In genomic region chr10:52771534-52772455, GRCh38 we compare ENCODE assay signal across 1 cellular context.
TF ChIP-seq lines count a peak whose summit lies in the region.

No MANE protein-coding gene starts in this region.

TF ChIP-seq in HepG2, 621 proteins besides CTCF, POLR2A, EP300 and RAD21 (continued from another document and continues in another):
- TF ChIP-seq MEIS1 (CRISPR knock-in tag; IDR thresholded peaks at IDR 0.05; ENCODE audit: borderline replicate concordance) = no peak
- 0 out of 2 replicates have a peak, but pooled peaks have one; percentile 40 for TF ChIP-seq ZNF614 (CRISPR knock-in tag; IDR thresholded peaks at IDR 0.05; ENCODE audit: borderline replicate concordance)
- no peak for TF ChIP-seq CENPX (CRISPR knock-in tag; IDR thresholded peaks at IDR 0.05)
- TF ChIP-seq DZIP1 (CRISPR knock-in tag; IDR thresholded peaks at IDR 0.05) = no peak
- peak; percentile 67 for TF ChIP-seq ELF3 (CRISPR knock-in tag; IDR thresholded peaks at IDR 0.05)
- TF ChIP-seq IKZF1 (IDR thresholded peaks at IDR 0.05) = no peak
- TF ChIP-seq KDM6A (CRISPR knock-in tag; IDR thresholded peaks at IDR 0.05; ENCODE audit: low read depth) = peak; percentile 56
- TF ChIP-seq ZBTB26 (CRISPR knock-in tag; IDR thresholded peaks at IDR 0.05; ENCODE audit: borderline replicate concordance) = peak; percentile 85; the same call in 1 of the 2 replicates
- peak; percentile 61 for TF ChIP-seq ARNTL (CRISPR knock-in tag; IDR thresholded peaks at IDR 0.05)
- no peak for TF ChIP-seq ZKSCAN1 (IDR thresholded peaks at IDR 0.05; ENCODE audit: low read length)
- TF ChIP-seq CEBPG (CRISPR knock-in tag; IDR thresholded peaks at IDR 0.05) = peak; percentile 37; the same call in 1 of the 2 replicates
- 0 out of 2 replicates have a peak, but pooled peaks have one; percentile 58 for TF ChIP-seq ZFP1 (CRISPR knock-in tag; IDR thresholded peaks at IDR 0.05)
- TF ChIP-seq CREB1 (IDR thresholded peaks at IDR 0.05) = peak; percentile 34; the same call in 1 of the 2 replicates
- peak; percentile 52; the same call in 1 of the 2 replicates for TF ChIP-seq CREB1 (CRISPR knock-in tag; IDR thresholded peaks at IDR 0.05)
- TF ChIP-seq ZEB1 (IDR thresholded peaks at IDR 0.05; ENCODE audit: insufficient replicate concordance, low read depth) = peak; percentile 50
- no peak for TF ChIP-seq IRF1 (CRISPR knock-in tag; IDR thresholded peaks at IDR 0.05; ENCODE audit: low read depth)
- TF ChIP-seq MBNL3 (CRISPR knock-in tag; conservative IDR thresholded peaks at IDR 0.05) = no peak
- peak; percentile 96 for TF ChIP-seq NR2F6 (IDR thresholded peaks at IDR 0.05)
- peak; percentile 92 for TF ChIP-seq NR2F6 (CRISPR knock-in tag; IDR thresholded peaks at IDR 0.05)
- peak; percentile 23; the same call in 1 of the 3 replicates for TF ChIP-seq MXI1 (IDR thresholded peaks at IDR 0.05; ENCODE audit: borderline replicate concordance, low read depth, low read length)
- 0 out of 2 replicates have a peak, but pooled peaks have one; percentile 44 for TF ChIP-seq ZHX1 (CRISPR knock-in tag; IDR thresholded peaks at IDR 0.05; ENCODE audit: low read depth)
- TF ChIP-seq ZNF331 (CRISPR knock-in tag; IDR thresholded peaks at IDR 0.05) = 0 out of 2 replicates have a peak, but pooled peaks have one; percentile 72
- no peak for TF ChIP-seq IRF9 (CRISPR knock-in tag; IDR thresholded peaks at IDR 0.05; ENCODE audit: borderline replicate concordance)
- no peak for TF ChIP-seq ZNF510 (CRISPR knock-in tag; IDR thresholded peaks at IDR 0.05; ENCODE audit: low read depth)
- no peak for TF ChIP-seq HNRNPLL (IDR thresholded peaks at IDR 0.05; ENCODE audit: low read depth, low read length, poor library complexity, severe bottlenecking)
- peak; percentile 89 for TF ChIP-seq ARID5B (CRISPR knock-in tag; IDR thresholded peaks at IDR 0.05)
- TF ChIP-seq ZNF646 (CRISPR knock-in tag; IDR thresholded peaks at IDR 0.05) = 0 out of 2 replicates have a peak, but pooled peaks have one; percentile 37
- TF ChIP-seq ZSCAN31 (CRISPR knock-in tag; IDR thresholded peaks at IDR 0.05; ENCODE audit: low read depth) = no peak
- 0 out of 2 replicates have a peak, but pooled peaks have one; percentile 39 for TF ChIP-seq AFF4 (CRISPR knock-in tag; IDR thresholded peaks at IDR 0.05)
- TF ChIP-seq BRD4 (CRISPR knock-in tag; IDR thresholded peaks at IDR 0.05) = no peak; the same call in 1 of the 2 replicates
- 0 out of 2 replicates have a peak, but pooled peaks have one; percentile 31 for TF ChIP-seq SMYD3 (CRISPR knock-in tag; IDR thresholded peaks at IDR 0.05)
